Comparison of ENCODE assay signal across 8 cellular contexts in the genomic region with DNA sequence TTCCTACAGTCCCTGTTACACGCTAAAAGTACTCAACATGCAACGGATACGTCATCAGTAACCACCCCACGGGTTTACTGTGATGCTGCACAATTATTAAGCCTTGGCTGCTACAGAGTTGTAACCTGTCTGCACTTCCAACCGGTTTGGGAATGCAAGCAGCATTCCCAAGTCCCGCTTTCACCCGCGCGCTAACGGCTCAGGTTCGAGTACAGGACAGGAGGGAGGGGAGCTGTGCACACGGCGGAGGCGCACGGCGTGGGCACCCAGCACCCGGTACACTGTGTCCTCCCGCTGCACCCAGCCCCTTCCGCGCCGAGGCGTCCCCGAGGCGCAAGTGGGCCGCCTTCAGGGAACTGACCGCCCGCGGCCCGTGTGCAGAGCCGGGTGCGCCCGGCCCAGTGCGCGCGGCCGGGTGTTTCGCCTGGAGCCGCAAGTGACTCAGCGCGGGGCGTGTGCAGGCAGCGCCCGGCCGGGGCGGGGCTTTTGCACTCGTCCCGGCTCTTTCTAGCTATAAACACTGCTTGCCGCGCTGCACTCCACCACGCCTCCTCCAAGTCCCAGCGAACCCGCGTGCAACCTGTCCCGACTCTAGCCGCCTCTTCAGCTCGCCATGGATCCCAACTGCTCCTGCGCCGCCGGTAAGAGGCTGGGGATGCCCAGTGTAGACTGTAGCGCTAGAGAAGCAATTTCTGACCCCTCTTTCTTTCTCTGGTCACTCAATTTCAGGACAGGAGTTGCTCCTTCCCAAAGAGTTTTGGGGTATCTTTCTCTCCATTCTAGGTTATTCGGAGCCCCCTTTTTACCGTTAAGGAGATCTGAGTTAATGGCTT. TPM values are rescaled to one million over a fixed set of nuclear protein-coding genes. Genes with fewer than 3 reads are reported as not detected.
DNase-seq lines count a peak whose midpoint lies in the region; ATAC-seq and TF ChIP-seq lines count a peak whose summit lies in the region.

A gene (plus strand): TSS at position 542 of the 833 bp plus-strand sequence. CDS start 72 bp downstream, at position 614.

- ATAC-seq in CD8-positive, alpha-beta T cell, result peak; percentile 75
- peak; percentile 91 for ATAC-seq in GM19455 (IDR thresholded peaks at IDR 0.05; ENCODE audit: unreplicated experiment)

- peak within 1 kb of the TSS; percentile 94 for H3K27ac Mint-ChIP-seq in CD8-positive, alpha-beta T cell

- no peaks in the 10 kb centered on the region for H3K27me3 ChIP-seq in CD8-positive, alpha-beta T cell (ENCODE audit: insufficient read depth, low read length)
- H3K27me3 ChIP-seq in ectodermal cell (ENCODE audit: control insufficient read depth, insufficient read depth, low read length, poor library complexity, severe bottlenecking), result peaks cover 72% of the 10 kb centered on the region

- H3K4me1 Mint-ChIP-seq in CD8-positive, alpha-beta T cell (ENCODE audit: low read depth), result peaks cover 47% of the 10 kb centered on the region

- 8 to 9% methylated on average over 62 of the region's 62 CpGs for WGBS in ectodermal cell, 2 experiments

- H3K36me3 ChIP-seq in CD8-positive, alpha-beta T cell (ENCODE audit: insufficient read depth, low read length), result no peaks in the 10 kb centered on the region
- no peaks in the 10 kb centered on the region for H3K36me3 ChIP-seq in ectodermal cell (ENCODE audit: control insufficient read depth, insufficient read depth, low read length)

- CTCF ChIA-PET in CD8-positive, alpha-beta T cell (lab: Charles Lee), result interaction anchor here (1.2 to 4.6 kb wide), 2 partner anchors 32 to 93 kb away, joined by 5 to 14 read pairs; no protein-coding TSS in a partner anchor

- H3K9me3 ChIP-seq in CD8-positive, alpha-beta T cell (ENCODE audit: low read length), result no peaks in the 10 kb centered on the region
- H3K9me3 ChIP-seq in ectodermal cell (ENCODE audit: control insufficient read depth, low read length), result no peaks in the 10 kb centered on the region

- peak; percentile 68 to 89 (median 87) for DNase-seq in CD8-positive, alpha-beta T cell
- DNase-seq in HK-2 (ENCODE audit: unreplicated experiment) (peak; percentile 96), NCI-H82 treated with DMSO at 0.1 percent for 48 hours (lab: John Stamatoyannopoulos, UW; ENCODE audit: unreplicated experiment) (peak; percentile 86), lung microvascular endothelial cell (ENCODE audit: low read depth in 2 of 2) (peak; percentile 96 to 99)
- DNase-seq in activated CD8-positive, alpha-beta memory T cell treated with anti-CD3 and anti-CD28 coated beads for 1 hour (ENCODE audit: extremely low read depth in 1 of 2, low read depth in 1 of 2), result peak; percentile 47 to 75
- peak; percentile 77 to 88 (median 86) for DNase-seq in stimulated activated CD4-positive, alpha-beta T cell treated with anti-CD3 and anti-CD28 coated beads, TNF-alpha, amount 100 ng/mL, for 48 hours (ENCODE audit: low read depth in 3 of 3)

- peak within 1 kb of the TSS; percentile 68 for H3K27ac ChIP-seq in CD8-positive, alpha-beta T cell (ENCODE audit: low read depth, low read length)
- H3K27ac ChIP-seq in ectodermal cell (ENCODE audit: insufficient read depth, low read depth, low read length, poor library complexity, severe bottlenecking), result no peak within 1 kb of the TSS

- peaks cover 37% of the 10 kb centered on the region for H3K4me1 ChIP-seq in CD8-positive, alpha-beta T cell (ENCODE audit: insufficient read depth, low read length)
- H3K4me1 ChIP-seq in ectodermal cell (ENCODE audit: control insufficient read depth, insufficient read depth, low read length), result peaks cover 23% of the 10 kb centered on the region

- TF ChIP-seq CTCF in CD8-positive, alpha-beta T cell (IDR thresholded peaks at IDR 0.05), result no peak

- no peaks in the 10 kb centered on the region for H3K9me3 Mint-ChIP-seq in CD8-positive, alpha-beta T cell

- no peaks in the 10 kb centered on the region for H3K27me3 Mint-ChIP-seq in CD8-positive, alpha-beta T cell (ENCODE audit: low read depth)

- H3K4me3 Mint-ChIP-seq in CD8-positive, alpha-beta T cell, result peak within 1 kb of the TSS; percentile 98

- peak within 1 kb of the TSS; percentile 95 for H3K4me3 ChIP-seq in CD8-positive, alpha-beta T cell (ENCODE audit: low read depth, low read length)
- peak within 1 kb of the TSS; percentile 35 for H3K4me3 ChIP-seq in ectodermal cell (ENCODE audit: insufficient read depth, low read depth, low read length)

- intact Hi-C loops in CD8-positive, alpha-beta T cell (cut with DNase I, micrococcal nuclease), result loop anchor here (1.0 to 10.0 kb wide), 13 partner anchors 17 to 577 kb away; a partner anchor contains a TSS

- peaks cover 2% of the 10 kb centered on the region for H3K36me3 Mint-ChIP-seq in CD8-positive, alpha-beta T cell

- POLR2A ChIA-PET in CD8-positive, alpha-beta T cell (lab: Charles Lee), result interaction anchor here (0.8 to 4.9 kb wide), 6 partner anchors 15 to 100 kb away, joined by 3 to 21 read pairs (median 6); a partner anchor contains a TSS

RNA-seq across cellular contexts. Expression of the gene that starts here (rescaled TPM):
- total RNA-seq in CD8-positive, alpha-beta T cell, result 10 to 100 TPM; 71.0 to 95.7 TPM
- polyA plus RNA-seq in ectodermal cell (2013, experiment 1 of 4), result 24.8 TPM
- polyA plus RNA-seq in ectodermal cell (2013, experiment 2 of 4), result 3.4 TPM
- 10.2 TPM for polyA plus RNA-seq in ectodermal cell (2013, experiment 3 of 4)
- 11.5 TPM for polyA plus RNA-seq in ectodermal cell (2013, experiment 4 of 4)
- total RNA-seq in lung microvascular endothelial cell, result 44.2 and 72.8 TPM in 2 replicates
